Comparison of ENCODE assay signal across 1 cellular context in the genomic region with DNA sequence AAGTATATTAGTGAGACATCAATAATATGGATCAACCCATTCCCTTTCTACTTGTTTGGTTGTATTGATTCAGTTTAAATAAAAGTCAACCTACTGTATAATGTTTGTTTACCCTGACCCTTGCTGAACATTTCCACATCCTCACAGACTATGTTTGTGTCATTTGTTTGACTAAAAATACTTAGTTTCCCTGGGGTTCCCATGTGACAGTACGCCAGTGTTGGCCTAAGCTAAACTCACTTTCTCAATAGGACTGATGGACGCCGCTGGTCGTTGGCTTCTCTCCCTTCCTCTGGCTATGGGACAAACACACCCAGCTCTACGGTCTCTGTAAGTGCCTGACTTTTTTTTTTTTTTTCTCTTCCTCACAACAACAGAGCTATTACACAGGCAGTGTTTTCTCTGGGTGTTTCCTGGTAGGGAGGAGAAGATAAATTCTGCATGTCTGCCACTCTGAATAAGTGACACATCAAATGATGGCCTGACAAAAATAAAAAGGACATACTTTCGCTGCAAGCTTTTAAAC.
TF ChIP-seq lines count a peak whose summit lies in the region.

No MANE protein-coding gene starts in this region.

TF ChIP-seq in HepG2, 621 proteins besides CTCF, POLR2A, EP300 and RAD21 (continued from another document and continues in another):
- TF ChIP-seq ZNF142 (CRISPR knock-in tag; IDR thresholded peaks at IDR 0.05): no peak
- TF ChIP-seq ZFP41 (CRISPR knock-in tag; IDR thresholded peaks at IDR 0.05; ENCODE audit: borderline replicate concordance): no peak
- no peak for TF ChIP-seq SRSF4 (IDR thresholded peaks at IDR 0.05; ENCODE audit: low read depth, low read length, poor library complexity, severe bottlenecking)
- TF ChIP-seq SOX6 (IDR thresholded peaks at IDR 0.05): no peak
- TF ChIP-seq SOX6 (CRISPR knock-in tag; IDR thresholded peaks at IDR 0.05): peak; percentile 85
- TF ChIP-seq, protein P1, sequence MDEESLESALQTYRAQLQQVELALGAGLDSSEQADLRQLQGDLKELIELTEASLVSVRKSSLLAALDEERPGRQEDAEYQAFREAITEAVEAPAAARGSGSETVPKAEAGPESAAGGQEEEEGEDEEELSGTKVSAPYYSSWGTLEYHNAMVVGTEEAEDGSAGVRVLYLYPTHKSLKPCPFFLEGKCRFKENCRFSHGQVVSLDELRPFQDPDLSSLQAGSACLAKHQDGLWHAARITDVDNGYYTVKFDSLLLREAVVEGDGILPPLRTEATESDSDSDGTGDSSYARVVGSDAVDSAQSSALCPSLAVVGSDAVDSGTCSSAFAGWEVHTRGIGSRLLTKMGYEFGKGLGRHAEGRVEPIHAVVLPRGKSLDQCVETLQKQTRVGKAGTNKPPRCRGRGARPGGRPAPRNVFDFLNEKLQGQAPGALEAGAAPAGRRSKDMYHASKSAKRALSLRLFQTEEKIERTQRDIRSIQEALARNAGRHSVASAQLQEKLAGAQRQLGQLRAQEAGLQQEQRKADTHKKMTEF (CRISPR knock-in tag; IDR thresholded peaks at IDR 0.05): peak; percentile 67; the same call in 1 of the 2 replicates
- TF ChIP-seq DDIT3 (CRISPR knock-in tag; IDR thresholded peaks at IDR 0.05): no peak
- no peak for TF ChIP-seq ZNF605 (CRISPR knock-in tag; IDR thresholded peaks at IDR 0.05)
- no peak for TF ChIP-seq HNF4G (IDR thresholded peaks at IDR 0.05; ENCODE audit: borderline replicate concordance, low read depth, low read length)
- TF ChIP-seq HNF4G (CRISPR knock-in tag; IDR thresholded peaks at IDR 0.05; ENCODE audit: borderline replicate concordance, low read depth): no peak
- no peak for TF ChIP-seq ZMAT5 (CRISPR knock-in tag; IDR thresholded peaks at IDR 0.05; ENCODE audit: borderline replicate concordance, low read depth)
- TF ChIP-seq EHMT2 (IDR thresholded peaks at IDR 0.05; ENCODE audit: borderline replicate concordance, low read depth, low read length): peak; percentile 39; the same call in 1 of the 2 replicates
- TF ChIP-seq ZNF530 (CRISPR knock-in tag; IDR thresholded peaks at IDR 0.05; ENCODE audit: low read depth): no peak
- TF ChIP-seq, protein P2, sequence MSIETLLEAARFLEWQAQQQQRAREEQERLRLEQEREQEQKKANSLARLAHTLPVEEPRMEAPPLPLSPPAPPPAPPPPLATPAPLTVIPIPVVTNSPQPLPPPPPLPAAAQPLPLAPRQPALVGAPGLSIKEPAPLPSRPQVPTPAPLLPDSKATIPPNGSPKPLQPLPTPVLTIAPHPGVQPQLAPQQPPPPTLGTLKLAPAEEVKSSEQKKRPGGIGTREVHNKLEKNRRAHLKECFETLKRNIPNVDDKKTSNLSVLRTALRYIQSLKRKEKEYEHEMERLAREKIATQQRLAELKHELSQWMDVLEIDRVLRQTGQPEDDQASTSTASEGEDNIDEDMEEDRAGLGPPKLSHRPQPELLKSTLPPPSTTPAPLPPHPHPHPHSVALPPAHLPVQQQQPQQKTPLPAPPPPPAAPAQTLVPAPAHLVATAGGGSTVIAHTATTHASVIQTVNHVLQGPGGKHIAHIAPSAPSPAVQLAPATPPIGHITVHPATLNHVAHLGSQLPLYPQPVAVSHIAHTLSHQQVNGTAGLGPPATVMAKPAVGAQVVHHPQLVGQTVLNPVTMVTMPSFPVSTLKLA (IDR thresholded peaks at IDR 0.05): no peak
- TF ChIP-seq RBM39 (IDR thresholded peaks at IDR 0.05; ENCODE audit: low read depth, low read length, poor library complexity, severe bottlenecking): no peak
- TF ChIP-seq KLF16 (CRISPR knock-in tag; IDR thresholded peaks at IDR 0.05): no peak; a peak in 1 of 4 replicates
- no peak for TF ChIP-seq IKZF1 (IDR thresholded peaks at IDR 0.05)
- no peak for TF ChIP-seq RBAK (CRISPR knock-in tag; IDR thresholded peaks at IDR 0.05)
- no peak for TF ChIP-seq ZNF773 (CRISPR knock-in tag; IDR thresholded peaks at IDR 0.05; ENCODE audit: borderline replicate concordance)
- TF ChIP-seq, protein P3, sequence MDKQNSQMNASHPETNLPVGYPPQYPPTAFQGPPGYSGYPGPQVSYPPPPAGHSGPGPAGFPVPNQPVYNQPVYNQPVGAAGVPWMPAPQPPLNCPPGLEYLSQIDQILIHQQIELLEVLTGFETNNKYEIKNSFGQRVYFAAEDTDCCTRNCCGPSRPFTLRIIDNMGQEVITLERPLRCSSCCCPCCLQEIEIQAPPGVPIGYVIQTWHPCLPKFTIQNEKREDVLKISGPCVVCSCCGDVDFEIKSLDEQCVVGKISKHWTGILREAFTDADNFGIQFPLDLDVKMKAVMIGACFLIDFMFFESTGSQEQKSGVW (CRISPR knock-in tag; IDR thresholded peaks at IDR 0.05; ENCODE audit: borderline replicate concordance): no peak
- no peak for TF ChIP-seq RFXANK (CRISPR knock-in tag; IDR thresholded peaks at IDR 0.05)
- no peak for TF ChIP-seq ZNF382 (CRISPR knock-in tag; IDR thresholded peaks at IDR 0.05; ENCODE audit: borderline replicate concordance)
- peak; percentile 26 for TF ChIP-seq PHF5A (CRISPR knock-in tag; IDR thresholded peaks at IDR 0.05; ENCODE audit: low read depth, unreplicated experiment)
- TF ChIP-seq ZBTB25 (CRISPR knock-in tag; IDR thresholded peaks at IDR 0.05): no peak
- TF ChIP-seq GLMP (CRISPR knock-in tag; IDR thresholded peaks at IDR 0.05; ENCODE audit: borderline replicate concordance): no peak
- no peak for TF ChIP-seq ZNF562 (CRISPR knock-in tag; IDR thresholded peaks at IDR 0.05; ENCODE audit: borderline replicate concordance)
- TF ChIP-seq, protein P4, sequence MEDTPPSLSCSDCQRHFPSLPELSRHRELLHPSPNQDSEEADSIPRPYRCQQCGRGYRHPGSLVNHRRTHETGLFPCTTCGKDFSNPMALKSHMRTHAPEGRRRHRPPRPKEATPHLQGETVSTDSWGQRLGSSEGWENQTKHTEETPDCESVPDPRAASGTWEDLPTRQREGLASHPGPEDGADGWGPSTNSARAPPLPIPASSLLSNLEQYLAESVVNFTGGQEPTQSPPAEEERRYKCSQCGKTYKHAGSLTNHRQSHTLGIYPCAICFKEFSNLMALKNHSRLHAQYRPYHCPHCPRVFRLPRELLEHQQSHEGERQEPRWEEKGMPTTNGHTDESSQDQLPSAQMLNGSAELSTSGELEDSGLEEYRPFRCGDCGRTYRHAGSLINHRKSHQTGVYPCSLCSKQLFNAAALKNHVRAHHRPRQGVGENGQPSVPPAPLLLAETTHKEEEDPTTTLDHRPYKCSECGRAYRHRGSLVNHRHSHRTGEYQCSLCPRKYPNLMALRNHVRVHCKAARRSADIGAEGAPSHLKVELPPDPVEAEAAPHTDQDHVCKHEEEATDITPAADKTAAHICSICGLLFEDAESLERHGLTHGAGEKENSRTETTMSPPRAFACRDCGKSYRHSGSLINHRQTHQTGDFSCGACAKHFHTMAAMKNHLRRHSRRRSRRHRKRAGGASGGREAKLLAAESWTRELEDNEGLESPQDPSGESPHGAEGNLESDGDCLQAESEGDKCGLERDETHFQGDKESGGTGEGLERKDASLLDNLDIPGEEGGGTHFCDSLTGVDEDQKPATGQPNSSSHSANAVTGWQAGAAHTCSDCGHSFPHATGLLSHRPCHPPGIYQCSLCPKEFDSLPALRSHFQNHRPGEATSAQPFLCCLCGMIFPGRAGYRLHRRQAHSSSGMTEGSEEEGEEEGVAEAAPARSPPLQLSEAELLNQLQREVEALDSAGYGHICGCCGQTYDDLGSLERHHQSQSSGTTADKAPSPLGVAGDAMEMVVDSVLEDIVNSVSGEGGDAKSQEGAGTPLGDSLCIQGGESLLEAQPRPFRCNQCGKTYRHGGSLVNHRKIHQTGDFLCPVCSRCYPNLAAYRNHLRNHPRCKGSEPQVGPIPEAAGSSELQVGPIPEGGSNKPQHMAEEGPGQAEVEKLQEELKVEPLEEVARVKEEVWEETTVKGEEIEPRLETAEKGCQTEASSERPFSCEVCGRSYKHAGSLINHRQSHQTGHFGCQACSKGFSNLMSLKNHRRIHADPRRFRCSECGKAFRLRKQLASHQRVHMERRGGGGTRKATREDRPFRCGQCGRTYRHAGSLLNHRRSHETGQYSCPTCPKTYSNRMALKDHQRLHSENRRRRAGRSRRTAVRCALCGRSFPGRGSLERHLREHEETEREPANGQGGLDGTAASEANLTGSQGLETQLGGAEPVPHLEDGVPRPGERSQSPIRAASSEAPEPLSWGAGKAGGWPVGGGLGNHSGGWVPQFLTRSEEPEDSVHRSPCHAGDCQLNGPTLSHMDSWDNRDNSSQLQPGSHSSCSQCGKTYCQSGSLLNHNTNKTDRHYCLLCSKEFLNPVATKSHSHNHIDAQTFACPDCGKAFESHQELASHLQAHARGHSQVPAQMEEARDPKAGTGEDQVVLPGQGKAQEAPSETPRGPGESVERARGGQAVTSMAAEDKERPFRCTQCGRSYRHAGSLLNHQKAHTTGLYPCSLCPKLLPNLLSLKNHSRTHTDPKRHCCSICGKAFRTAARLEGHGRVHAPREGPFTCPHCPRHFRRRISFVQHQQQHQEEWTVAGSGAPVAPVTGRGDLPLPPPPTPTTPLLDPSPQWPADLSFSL (CRISPR knock-in tag; IDR thresholded peaks at IDR 0.05): no peak
- TF ChIP-seq, protein P5, sequence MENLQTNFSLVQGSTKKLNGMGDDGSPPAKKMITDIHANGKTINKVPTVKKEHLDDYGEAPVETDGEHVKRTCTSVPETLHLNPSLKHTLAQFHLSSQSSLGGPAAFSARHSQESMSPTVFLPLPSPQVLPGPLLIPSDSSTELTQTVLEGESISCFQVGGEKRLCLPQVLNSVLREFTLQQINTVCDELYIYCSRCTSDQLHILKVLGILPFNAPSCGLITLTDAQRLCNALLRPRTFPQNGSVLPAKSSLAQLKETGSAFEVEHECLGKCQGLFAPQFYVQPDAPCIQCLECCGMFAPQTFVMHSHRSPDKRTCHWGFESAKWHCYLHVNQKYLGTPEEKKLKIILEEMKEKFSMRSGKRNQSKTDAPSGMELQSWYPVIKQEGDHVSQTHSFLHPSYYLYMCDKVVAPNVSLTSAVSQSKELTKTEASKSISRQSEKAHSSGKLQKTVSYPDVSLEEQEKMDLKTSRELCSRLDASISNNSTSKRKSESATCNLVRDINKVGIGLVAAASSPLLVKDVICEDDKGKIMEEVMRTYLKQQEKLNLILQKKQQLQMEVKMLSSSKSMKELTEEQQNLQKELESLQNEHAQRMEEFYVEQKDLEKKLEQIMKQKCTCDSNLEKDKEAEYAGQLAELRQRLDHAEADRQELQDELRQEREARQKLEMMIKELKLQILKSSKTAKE (CRISPR knock-in tag; IDR thresholded peaks at IDR 0.05; ENCODE audit: borderline replicate concordance): peak; percentile 60
- no peak for TF ChIP-seq KDM1A (CRISPR knock-in tag; IDR thresholded peaks at IDR 0.05)
- no peak for TF ChIP-seq ZNF552 (CRISPR knock-in tag; IDR thresholded peaks at IDR 0.05; ENCODE audit: borderline replicate concordance)
